In genomic region chr16:57606847-57607501, GRCh38 we compare ENCODE assay signal across 15 cellular contexts. TPM values are rescaled to one million over a fixed set of nuclear protein-coding genes. Genes with fewer than 3 reads are reported as not detected.
DNase-seq lines count a peak whose midpoint lies in the region; ATAC-seq, FAIRE-seq and TF ChIP-seq lines count a peak whose summit lies in the region.
"Had no signal": no experiment of that assay in that cellular context is flagged by ENCODE, and none has a peak within 500 bp of the region (broad histone marks: within the 10 kb centered on the region; RNA-seq: fewer than 3 reads in every experiment).

No MANE protein-coding gene starts in this region.

- no peaks in the 10 kb centered on the region for H3K36me3 ChIP-seq in kidney (ENCODE audit: control insufficient read depth in 1 of 2, insufficient read depth in 2 of 2, low read length in 2 of 2)
- no peaks in the 10 kb centered on the region for H3K36me3 ChIP-seq in A673 (ENCODE audit: insufficient read depth, low read length, poor library complexity, severe bottlenecking)
- H3K36me3 ChIP-seq: gastrocnemius medialis, tibial artery had no signal

- H3K4me1 ChIP-seq in kidney (ENCODE audit: control insufficient read depth in 1 of 2, insufficient read depth in 1 of 2, low read depth in 1 of 2, low read length in 2 of 2) (peaks cover 3 to 8% of the 10 kb centered on the region in 2 donors), A673 (ENCODE audit: insufficient read depth, low read length, poor library complexity, severe bottlenecking) (peaks cover 3% of the 10 kb centered on the region)
- H3K4me1 ChIP-seq: tibial artery had no signal

- TF ChIP-seq CTCF in kidney (IDR thresholded peaks at IDR 0.05; ENCODE audit: borderline replicate concordance, extremely low read depth, insufficient read depth) (no peak), A673 (conservative IDR thresholded peaks at IDR 0.05; ENCODE audit: low read depth, low read length) (no peak)

- DNase-seq in activated T-cell treated with anti-CD3 and anti-CD28 coated beads, Interleukin-2, amount 50 U/mL, for 24 hours, result peak; percentile 29
- no peak for DNase-seq in activated T-cell treated with anti-CD3 and anti-CD28 coated beads, Interleukin-2, amount 50 U/mL, for 1 hour
- DNase-seq in NCI-H526 (lab: John Stamatoyannopoulos, UW) (peak; percentile 5 to 61), kidney (peak; percentile 74), hepatic stellate cell (ENCODE audit: low spot score) (no peak), A673 (ENCODE audit: low spot score) (no peak)
- peak; percentile 22 for DNase-seq in stimulated activated CD8-positive, alpha-beta memory T cell treated with anti-CD3 and anti-CD28 coated beads, Interleukin-4, amount 100 ng/mL, for 48 hours
- DNase-seq: activated CD4-positive, CD25-positive, alpha-beta regulatory T cell treated with anti-CD3 and anti-CD28 coated beads, Interleukin-2, amount 50 U/mL, for 72 hours; gastrocnemius medialis; NCI-H226; retina had no signal

- FAIRE-seq in kidney (lab: Jason Lieb, UNC), result no peak
- FAIRE-seq: G401.6 had no signal

- H3K27ac ChIP-seq in kidney (ENCODE audit: low read depth in 2 of 2, low read length in 2 of 2), result peak overlapping the region; percentile 26 to 61
- H3K27ac ChIP-seq in A673 (ENCODE audit: low read depth, low read length, poor library complexity, severe bottlenecking), result no peak overlapping the region
- H3K27ac ChIP-seq: dorsolateral prefrontal cortex, gastrocnemius medialis, tibial artery had no signal

- H3K4me3 ChIP-seq in kidney (ENCODE audit: low read length in 2 of 2) (peak overlapping the region; percentile 36 to 43), A673 (ENCODE audit: low read depth, low read length, poor library complexity, severe bottlenecking) (no peak overlapping the region)
- H3K4me3 ChIP-seq: dorsolateral prefrontal cortex, gastrocnemius medialis, tibial artery had no signal

- no peaks in the 10 kb centered on the region for H3K27me3 Mint-ChIP-seq in activated T-cell treated with anti-CD3 and anti-CD28 coated beads, Interleukin-2, amount 50 U/mL, for 24 hours

- CTCF ChIA-PET in A673 (lab: Charles Lee), result no interaction called here

- no peaks in the 10 kb centered on the region for H3K27me3 ChIP-seq in A673 (replicated peaks; ENCODE audit: insufficient read depth, low read depth, low read length, poor library complexity)

- POLR2A ChIA-PET in A673 (lab: Charles Lee; ENCODE audit: low non-redundant PET), result no interaction called here

- H3K9me3 ChIP-seq in kidney (ENCODE audit: control insufficient read depth in 1 of 2, low read length in 2 of 2) (no peaks in the 10 kb centered on the region), A673 (ENCODE audit: low read depth, low read length, poor library complexity, severe bottlenecking) (no peaks in the 10 kb centered on the region)
- H3K9me3 ChIP-seq: gastrocnemius medialis, tibial artery had no signal

- intact Hi-C loops in kidney (cut with DNase I) (no loop called here), A673 (cut with micrococcal nuclease; ENCODE audit: unreplicated experiment) (no loop called here)

- no TSS peak for BruUV-seq in A673 (replicated peaks; lab: Mats Ljungman, UMichigan)

- H3K9me3 Mint-ChIP-seq in activated T-cell treated with anti-CD3 and anti-CD28 coated beads, Interleukin-2, amount 50 U/mL, for 24 hours, result no peaks in the 10 kb centered on the region

- H3K36me3 Mint-ChIP-seq in activated T-cell treated with anti-CD3 and anti-CD28 coated beads, Interleukin-2, amount 50 U/mL, for 24 hours (ENCODE audit: low read depth), result no peaks in the 10 kb centered on the region

- H3K4me3 Mint-ChIP-seq in activated T-cell treated with anti-CD3 and anti-CD28 coated beads, Interleukin-2, amount 50 U/mL, for 24 hours, result no peak overlapping the region

- H3K4me1 Mint-ChIP-seq in activated T-cell treated with anti-CD3 and anti-CD28 coated beads, Interleukin-2, amount 50 U/mL, for 24 hours (ENCODE audit: low read depth), result peaks cover 69% of the 10 kb centered on the region

- no peak for ATAC-seq in HG03432 (IDR thresholded peaks at IDR 0.05; ENCODE audit: unreplicated experiment)
- ATAC-seq: gastrocnemius medialis had no signal

- H3K27ac Mint-ChIP-seq in activated T-cell treated with anti-CD3 and anti-CD28 coated beads, Interleukin-2, amount 50 U/mL, for 24 hours, result no peak overlapping the region

- H3K9ac ChIP-seq in kidney (ENCODE audit: low read length in 2 of 2), result peak overlapping the region in 1 of 2 donors; percentile 8

RNA-seq across cellular contexts. Expression of gene ADGRG1, which starts 21.5 kb away (rescaled TPM):
- total RNA-seq in kidney, result 351 TPM
- 188 TPM for polyA plus RNA-seq in kidney (ENCODE audit: insufficient read depth, low read depth, low replicate concordance)
- 0.75 and 1.0 TPM in 2 replicates for total RNA-seq in A673 (2021)

Comparison
In these comparisons a context has a peak if more than half of its experiments do, and no peak if none do; other contexts are left out.
1. DNase-seq: peak in activated T-cell treated with anti-CD3 and anti-CD28 coated beads, Interleukin-2, amount 50 U/mL, for 24 hours (single experiment), NCI-H526 (2 of 2), kidney (single experiment) and stimulated activated CD8-positive, alpha-beta memory T cell treated with anti-CD3 and anti-CD28 coated beads, Interleukin-4, amount 100 ng/mL, for 48 hours (single experiment); none in activated T-cell treated with anti-CD3 and anti-CD28 coated beads, Interleukin-2, amount 50 U/mL, for 1 hour (single experiment), hepatic stellate cell (single experiment) and A673 (single experiment).
2. RNA of gene ADGRG1, which starts 21.5 kb away (total RNA-seq): 351 TPM in kidney (single experiment); 0.75 to 1.0 TPM in A673; every median in the first group is over 100 times any median in the second.